ENCODE assay signal across 1 cellular context in the genomic region with DNA sequence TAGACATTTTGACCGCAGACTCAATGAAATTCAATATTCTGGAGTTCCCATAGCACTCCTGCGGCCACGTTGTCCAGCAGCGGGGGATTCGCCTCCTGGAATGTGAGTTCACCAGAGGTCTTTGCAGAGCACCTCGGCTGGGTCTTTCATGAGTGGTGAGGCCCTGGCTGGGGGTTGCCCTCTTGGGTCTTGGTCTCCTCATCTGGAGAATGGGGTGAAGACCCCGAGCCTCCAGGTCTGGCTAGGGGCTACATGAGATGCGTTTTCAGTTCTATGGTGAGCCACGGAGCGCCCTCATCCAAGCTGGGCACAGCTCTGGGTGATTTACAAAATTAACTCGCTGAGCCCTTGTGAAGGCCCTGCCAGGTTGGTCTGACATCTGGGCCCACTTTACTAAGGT.
TF ChIP-seq lines count a peak whose summit lies in the region.

No MANE protein-coding gene starts in this region.

TF ChIP-seq in HepG2, 621 proteins besides CTCF, POLR2A, EP300 and RAD21:
- no peak for TF ChIP-seq ZKSCAN5 (CRISPR knock-in tag; IDR thresholded peaks at IDR 0.05)
- TF ChIP-seq REXO4 (CRISPR knock-in tag; IDR thresholded peaks at IDR 0.05; ENCODE audit: borderline replicate concordance) = no peak
- TF ChIP-seq MTA1 (CRISPR knock-in tag; IDR thresholded peaks at IDR 0.05; ENCODE audit: borderline replicate concordance) = no peak
- no peak for TF ChIP-seq RFX3 (CRISPR knock-in tag; IDR thresholded peaks at IDR 0.05)
- TF ChIP-seq THAP11 (CRISPR knock-in tag; IDR thresholded peaks at IDR 0.05) = no peak
- TF ChIP-seq, protein P1, sequence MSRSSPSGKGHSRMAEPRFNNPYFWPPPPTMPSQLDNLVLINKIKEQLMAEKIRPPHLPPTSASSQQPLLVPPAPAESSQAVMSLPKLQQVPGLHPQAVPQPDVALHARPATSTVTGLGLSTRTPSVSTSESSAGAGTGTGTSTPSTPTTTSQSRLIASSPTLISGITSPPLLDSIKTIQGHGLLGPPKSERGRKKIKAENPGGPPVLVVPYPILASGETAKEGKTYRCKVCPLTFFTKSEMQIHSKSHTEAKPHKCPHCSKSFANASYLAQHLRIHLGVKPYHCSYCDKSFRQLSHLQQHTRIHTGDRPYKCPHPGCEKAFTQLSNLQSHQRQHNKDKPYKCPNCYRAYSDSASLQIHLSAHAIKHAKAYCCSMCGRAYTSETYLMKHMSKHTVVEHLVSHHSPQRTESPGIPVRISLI (CRISPR knock-in tag; IDR thresholded peaks at IDR 0.05; ENCODE audit: borderline replicate concordance) = no peak
- no peak for TF ChIP-seq ZZZ3 (CRISPR knock-in tag; IDR thresholded peaks at IDR 0.05; ENCODE audit: borderline replicate concordance)
- no peak for TF ChIP-seq MEF2D (CRISPR knock-in tag; IDR thresholded peaks at IDR 0.05)
- TF ChIP-seq NBN (conservative IDR thresholded peaks at IDR 0.05) = no peak
- TF ChIP-seq KDM6A (CRISPR knock-in tag; IDR thresholded peaks at IDR 0.05; ENCODE audit: low read depth) = no peak
- TF ChIP-seq ZNF20 (CRISPR knock-in tag; IDR thresholded peaks at IDR 0.05) = no peak
- TF ChIP-seq, protein P2, sequence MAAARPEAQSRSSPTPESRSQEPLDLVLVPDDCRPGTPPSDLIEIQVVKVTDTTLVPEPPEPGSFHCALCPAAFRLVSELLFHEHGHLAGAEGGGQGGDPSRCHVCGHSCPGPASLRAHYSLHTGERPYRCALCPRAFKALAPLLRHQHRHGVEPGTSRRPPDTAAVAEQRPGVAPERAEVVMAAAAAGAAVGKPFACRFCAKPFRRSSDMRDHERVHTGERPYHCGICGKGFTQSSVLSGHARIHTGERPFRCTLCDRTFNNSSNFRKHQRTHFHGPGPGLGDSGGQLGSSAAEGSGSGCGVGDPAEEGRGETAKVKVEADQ (CRISPR knock-in tag; IDR thresholded peaks at IDR 0.05; ENCODE audit: borderline replicate concordance) = no peak
- TF ChIP-seq HNRNPH1 (optimal IDR thresholded peaks at IDR 0.05; ENCODE audit: low read depth, low read length) = no peak
